ENCODE assay signal across 9 cellular contexts in genomic region chr6:136846046-136846445, GRCh38. TPM values are rescaled to one million over a fixed set of nuclear protein-coding genes. Genes with fewer than 3 reads are reported as not detected.
DNase-seq lines count a peak whose midpoint lies in the region; ATAC-seq and TF ChIP-seq lines count a peak whose summit lies in the region.
"Had no signal": no experiment of that assay in that cellular context is flagged by ENCODE, and none has a peak within 500 bp of the region (broad histone marks: within the 10 kb centered on the region; RNA-seq: fewer than 3 reads in every experiment).

No MANE protein-coding gene starts in this region.

- CTCF ChIA-PET in BJ (lab: Yijun Ruan, JAX): interaction anchor here (0.7 to 2.0 kb wide), 8 partner anchors 10 to 118 kb away, joined by 3 to 14 read pairs (median 3); no protein-coding TSS in a partner anchor
- CTCF ChIA-PET in GM10248 (lab: Yijun Ruan, JAX): interaction anchor here (0.7 to 2.8 kb wide), 14 partner anchors 8 to 574 kb away, joined by 3 to 17 read pairs (median 4); partner anchors contain the start of gene MAP3K5

- intact Hi-C loops in adrenal gland (cut with DNase I): no loop called here

- no peak for ATAC-seq in stimulated activated naive CD8-positive, alpha-beta T cell treated with anti-CD3 and anti-CD28 coated beads, Interleukin-15, Interleukin-2, amounts not matched to agents 100 U/mL and 50 U/mL, for 24 hours
- no peak for ATAC-seq in GM18498 (IDR thresholded peaks at IDR 0.05; ENCODE audit: unreplicated experiment)
- ATAC-seq in activated CD4-positive, CD25-positive, alpha-beta regulatory T cell treated with anti-CD3 and anti-CD28 coated beads, Interleukin-2, amount 50 U/mL, for 24 hours: no peak

- no peak for TF ChIP-seq POLR2A in adrenal gland (IDR thresholded peaks at IDR 0.05)

- H3K9me3 ChIP-seq in adrenal gland (replicated peaks in 1 of 3): no peaks in the 10 kb centered on the region
- H3K9me3 ChIP-seq in hepatocyte (ENCODE audit: low read depth): no peaks in the 10 kb centered on the region
- H3K9me3 ChIP-seq: ovary had no signal

- H3K79me2 ChIP-seq in hepatocyte: no peaks in the 10 kb centered on the region

- no peaks in the 10 kb centered on the region for H3K4me1 ChIP-seq in adrenal gland (replicated peaks in 1 of 2)
- H3K4me1 ChIP-seq in hepatocyte (ENCODE audit: insufficient read depth): no peaks in the 10 kb centered on the region

- H3K4me3 ChIP-seq in BJ (ENCODE audit: low read depth, low read length) (no peak overlapping the region), adrenal gland (no peak overlapping the region), hepatocyte (no peak overlapping the region)
- H3K4me3 ChIP-seq: ovary had no signal

- no peak overlapping the region for H2AFZ ChIP-seq in hepatocyte

- H3K27me3 ChIP-seq in BJ (ENCODE audit: control insufficient read depth, insufficient read depth, low read length): no peaks in the 10 kb centered on the region
- no peaks in the 10 kb centered on the region for H3K27me3 ChIP-seq in adrenal gland
- no peaks in the 10 kb centered on the region for H3K27me3 ChIP-seq in hepatocyte
- H3K27me3 ChIP-seq: ovary had no signal

- TF ChIP-seq CTCF in BJ (IDR thresholded peaks at IDR 0.05; ENCODE audit: insufficient read depth, low read depth, low read length) (peak; percentile 75), GM10248 (IDR thresholded peaks at IDR 0.05; ENCODE audit: control extremely low read depth, extremely low read depth, low read depth, missing control alignments) (peak; percentile 61), adrenal gland (IDR thresholded peaks at IDR 0.05) (peak; percentile 55 to 86 (median 71)), hepatocyte (IDR thresholded peaks at IDR 0.05; ENCODE audit: poor library complexity) (peak; percentile 77)

- H3K36me3 ChIP-seq in BJ (ENCODE audit: control insufficient read depth, insufficient read depth, low read length) (no peaks in the 10 kb centered on the region), adrenal gland (replicated peaks in 1 of 2) (no peaks in the 10 kb centered on the region), hepatocyte (replicated peaks; ENCODE audit: insufficient read depth, low read depth) (no peaks in the 10 kb centered on the region)
- H3K36me3 ChIP-seq: ovary had no signal

- H3K9me2 ChIP-seq in hepatocyte (replicated peaks; ENCODE audit: insufficient read depth): no peaks in the 10 kb centered on the region

- H3K4me2 ChIP-seq in hepatocyte: no peak overlapping the region

- DNase-seq in BJ (ENCODE audit: low read depth) (no peak), GM10248 (ENCODE audit: extremely low spot score) (peak; percentile 37), NCI-H2171 treated with DMSO at 0.1 percent for 48 hours (lab: John Stamatoyannopoulos, UW) (peak; percentile 40), adrenal gland (peak; percentile 44 to 83 (median 57)), hepatocyte (ENCODE audit: low spot score) (peak; percentile 66)
- peak; percentile 17 for DNase-seq in stimulated activated naive CD8-positive, alpha-beta T cell treated with anti-CD3 and anti-CD28 coated beads, Interleukin-15, Interleukin-2, amounts not matched to agents 100 U/mL and 50 U/mL, for 24 hours

- no peaks in the 10 kb centered on the region for H4K20me1 ChIP-seq in hepatocyte (ENCODE audit: insufficient read depth, poor library complexity, severe bottlenecking)

- H3K27ac ChIP-seq in adrenal gland (no peak overlapping the region), hepatocyte (no peak overlapping the region)
- H3K27ac ChIP-seq: ovary had no signal

- WGBS in adrenal gland, 4 donors: 48 to 59% (median 52%) methylated on average over 3 of the region's 3 CpGs
- 64% methylated on average over 3 of the region's 3 CpGs for WGBS in hepatocyte (ENCODE audit: low lambda C conversion rate, missing lambda C conversion rate)

- POLR2A ChIA-PET in BJ (lab: Charles Lee): no interaction called here
- POLR2A ChIA-PET in GM10248 (lab: Yijun Ruan, JAX): no interaction called here

RNA-seq across cellular contexts. Expression of gene PEX7, which starts 23.7 kb away (rescaled TPM):
- polyA plus RNA-seq in BJ (2011; rRNA removed) (5.6 and 8.5 TPM in 2 replicates), adrenal gland (10 to 100 TPM in 1 of 3 donors, 1 to 10 TPM in 2; 4.8 to 27.2 (median 5.5) TPM), hepatocyte (9.6 and 12.1 TPM in 2 replicates)
- 1.2 and 2.8 TPM in 2 replicates for polyA minus RNA-seq in BJ (2011; rRNA and poly(A)+ RNA removed)
- total RNA-seq in adrenal gland (10 to 100 TPM; 14.1 to 43.3 (median 23.8) TPM), hepatocyte (15.6 and 19.5 TPM in 2 replicates)

RNA-seq across cellular contexts. Expression of gene MAP3K5, which starts 53.8 kb away (rescaled TPM):
- polyA plus RNA-seq in BJ (2011; rRNA removed): 2.2 and 2.5 TPM in 2 replicates
- 2.4 and 2.6 TPM in 2 replicates for polyA minus RNA-seq in BJ (2011; rRNA and poly(A)+ RNA removed)
- 100 to 1,000 TPM; 139 to 306 (median 247) TPM for total RNA-seq in adrenal gland
- polyA plus RNA-seq in adrenal gland: 100 to 1,000 TPM in 1 of 3 donors, 10 to 100 TPM in 2; 41.9 to 124 (median 53.3) TPM
- total RNA-seq in hepatocyte: 3.9 and 5.9 TPM in 2 replicates
- polyA plus RNA-seq in hepatocyte: 2.1 and 2.2 TPM in 2 replicates

Comparison
In these comparisons a context has a peak if more than half of its experiments do, and no peak if none do; other contexts are left out.
1. RNA of gene MAP3K5, which starts 53.8 kb away (polyA plus RNA-seq): 41.9 to 124 TPM in adrenal gland; 2.2 to 2.5 TPM in BJ and 2.1 to 2.2 TPM in hepatocyte; every median in the first group is over 10 times any median in the second.
2. Peak in every context shown above with its lines, with median percentiles within 50 percentile points of each other: CTCF ChIP-seq.